1 cellular context compared by ENCODE assay signal in genomic region chr3:39936848-39937247, GRCh38.
TF ChIP-seq lines count a peak whose summit lies in the region.

No MANE protein-coding gene starts in this region.

TF ChIP-seq in HepG2, 621 proteins besides CTCF, POLR2A, EP300 and RAD21 (continued from another document):
- TF ChIP-seq KIAA2018 (CRISPR knock-in tag; IDR thresholded peaks at IDR 0.05; ENCODE audit: borderline replicate concordance): no peak
- TF ChIP-seq CBX1 (IDR thresholded peaks at IDR 0.05; ENCODE audit: low read depth): no peak
